ENCODE assay signal across 1 cellular context in genomic region chr6:167669553-167669849, GRCh38.
TF ChIP-seq lines count a peak whose summit lies in the region.

No MANE protein-coding gene starts in this region.

TF ChIP-seq in HepG2, 621 proteins besides CTCF, POLR2A, EP300 and RAD21 (continued from another document):
- peak; percentile 29; the same call in 1 of the 2 replicates for TF ChIP-seq ZFP91 (CRISPR knock-in tag; IDR thresholded peaks at IDR 0.05; ENCODE audit: borderline replicate concordance)
- no peak for TF ChIP-seq WIZ (CRISPR knock-in tag; IDR thresholded peaks at IDR 0.05)
- no peak for TF ChIP-seq CBX5 (CRISPR knock-in tag; IDR thresholded peaks at IDR 0.05; ENCODE audit: borderline replicate concordance)
- TF ChIP-seq ZNF724P (CRISPR knock-in tag; IDR thresholded peaks at IDR 0.05; ENCODE audit: borderline replicate concordance) = 0 out of 2 replicates have a peak, but pooled peaks have one; percentile 33
TF ChIP-seq in HepG2: peak in this region for 7.
